In genomic region chr12:2986876-2987275, GRCh38 we compare ENCODE assay signal across 27 cellular contexts. TPM values are rescaled to one million over a fixed set of nuclear protein-coding genes. Genes with fewer than 3 reads are reported as not detected.
"Had no signal": no experiment of that assay in that cellular context is flagged by ENCODE, and none has a peak within 500 bp of the region (broad histone marks: within the 10 kb centered on the region; RNA-seq: fewer than 3 reads in every experiment).

No MANE protein-coding gene starts in this region.

- H3K36me3 ChIP-seq: esophagus squamous epithelium, lower lobe of right lung, pancreas, right atrium auricular region, transverse colon, upper lobe of right lung, uterus had no signal

- H3K4me3 ChIP-seq: dorsolateral prefrontal cortex, esophagus squamous epithelium, lower lobe of right lung, pancreas, right atrium auricular region, smooth muscle cell, testis, transverse colon, upper lobe of right lung, uterus had no signal

- H3K27ac ChIP-seq: dorsolateral prefrontal cortex, esophagus squamous epithelium, lower lobe of right lung, pancreas, right atrium auricular region, testis, transverse colon, upper lobe of right lung, uterus had no signal

- H3K9me3 ChIP-seq: esophagus squamous epithelium, pancreas, right atrium auricular region, testis, upper lobe of right lung, uterus had no signal

- ATAC-seq: left ventricle myocardium superior; lower lobe of right lung; natural killer cell; pancreas; sciatic nerve; stimulated activated effector memory CD8-positive, alpha-beta T cell treated with anti-CD3 and anti-CD28 coated beads, Interleukin-12 subunit alpha, Interleukin-12 subunit beta, amount 100 ng/mL, for 72 hours; stimulated activated naive CD8-positive, alpha-beta T cell treated with anti-CD3 and anti-CD28 coated beads, Interleukin-15, Interleukin-2, amounts not matched to agents 100 U/mL and 50 U/mL, for 24 hours; upper lobe of right lung had no signal

- H3K27me3 ChIP-seq: dorsolateral prefrontal cortex, esophagus squamous epithelium, pancreas, right atrium auricular region, testis, transverse colon, upper lobe of right lung, uterus had no signal

- DNase-seq: cerebellar nuclear complex; cortex of kidney; dorsolateral prefrontal cortex; effector CD4-positive, alpha-beta T cell; erythroblast; esophagus squamous epithelium; foreskin melanocyte; left ventricle myocardium superior; lower lobe of right lung; natural killer cell; occipital lobe; pancreas; stimulated activated CD4-positive, alpha-beta T cell treated with anti-CD3 and anti-CD28 coated beads, Interleukin-12 subunit alpha, Interleukin-12 subunit beta, amount 100 ng/mL, for 4 hours; stimulated activated CD4-positive, alpha-beta T cell treated with anti-CD3 and anti-CD28 coated beads, Interleukin-2, amount 100 ng/mL, for 24 hours; stimulated activated CD4-positive, alpha-beta T cell treated with anti-CD3 and anti-CD28 coated beads, Interleukin-4, amount 100 ng/mL, for 24 hours; stimulated activated naive CD8-positive, alpha-beta T cell treated with anti-CD3 and anti-CD28 coated beads, Interleukin-15, Interleukin-2, amounts not matched to agents 100 U/mL and 50 U/mL, for 24 hours; substantia nigra; testis; transverse colon; upper lobe of right lung; uterus had no signal

- FAIRE-seq: keratinocyte, pancreas had no signal

- H3K4me1 ChIP-seq: esophagus squamous epithelium, lower lobe of right lung, right atrium auricular region, transverse colon, upper lobe of right lung, uterus had no signal

- H3K4me2 ChIP-seq: smooth muscle cell had no signal

RNA-seq across cellular contexts. Expression of gene TEAD4, which starts 27.7 kb away (rescaled TPM):
- total RNA-seq: mononuclear cell, natural killer cell had no signal
